Comparison of ENCODE assay signal across 26 cellular contexts in the genomic region with DNA sequence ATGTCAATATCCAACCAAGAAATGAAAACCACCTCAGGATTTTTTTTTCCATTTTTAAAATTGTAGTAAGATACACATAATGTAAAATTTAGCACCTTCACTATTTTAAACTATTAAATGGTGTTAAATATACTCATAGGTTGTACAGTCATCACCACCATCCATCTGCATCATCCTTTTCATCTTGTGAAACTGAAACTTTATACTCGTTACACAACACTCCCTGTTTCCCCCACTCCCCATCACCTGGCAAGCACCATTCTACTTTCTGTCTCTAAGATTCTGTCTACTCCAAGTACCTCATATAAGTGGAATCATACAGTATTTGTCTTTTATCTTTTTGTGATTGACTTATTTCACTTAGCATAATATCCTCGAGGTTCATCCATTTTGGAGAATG.
DNase-seq lines count a peak whose midpoint lies in the region; ATAC-seq lines count a peak whose summit lies in the region.
"Had no signal": no experiment of that assay in that cellular context is flagged by ENCODE, and none has a peak within 500 bp of the region (broad histone marks: within the 10 kb centered on the region; RNA-seq: fewer than 3 reads in every experiment).

No MANE protein-coding gene starts in this region.

- no peak for DNase-seq in activated T-cell treated with anti-CD3 and anti-CD28 coated beads, Interleukin-2, amount 50 U/mL, for 4 hours
- DNase-seq in activated T-cell treated with anti-CD3 and anti-CD28 coated beads for 4 hours = no peak
- peak; percentile 8 for DNase-seq in RPMI8226
- no peak for DNase-seq in stimulated activated naive CD8-positive, alpha-beta T cell treated with anti-CD3 and anti-CD28 coated beads, Interleukin-15, Interleukin-2, amounts not matched to agents 100 U/mL and 50 U/mL, for 24 hours
- DNase-seq in HPDE6-E6E7 (ENCODE audit: extremely low spot score) = no peak
- DNase-seq in HT-29 (ENCODE audit: low spot score) = no peak
- no peak for DNase-seq in NCI-H1417 (lab: John Stamatoyannopoulos, UW)
- DNase-seq: activated gamma-delta T cell treated with Interleukin-2 at 50 U/mL for 16 hours; CD8-positive, alpha-beta memory T cell; cortex of kidney; endodermal cell; KG1; left ventricle myocardium superior; midbrain; naive thymus-derived CD8-positive, alpha-beta T cell; NCI-H1048; NCI-H187; NCI-H748 treated with DMSO at 0.1 percent for 48 hours; occipital lobe; SK-N-SH; stimulated activated CD4-positive, alpha-beta T cell treated with anti-CD3 and anti-CD28 coated beads, Interleukin-1b, Interleukin-23, amount 100 ng/mL, for 48 hours had no signal

- H3K4me3 Mint-ChIP-seq in activated T-cell treated with anti-CD3 and anti-CD28 coated beads, Interleukin-2, amount 50 U/mL, for 4 hours = no peak overlapping the region
- H3K4me3 Mint-ChIP-seq: B cell; brain; CD8-positive, alpha-beta memory T cell; endodermal cell; naive thymus-derived CD8-positive, alpha-beta T cell; T-helper 2 cell treated with Interferon-gamma antibody and Interleukin-4, amounts not matched to agents 5 μg/mL and 100 μg/mL, for 36 hours had no signal

- peaks cover 12% of the 10 kb centered on the region for H3K27me3 Mint-ChIP-seq in activated T-cell treated with anti-CD3 and anti-CD28 coated beads, Interleukin-2, amount 50 U/mL, for 4 hours (ENCODE audit: low read depth)
- H3K27me3 Mint-ChIP-seq: brain had no signal

- H3K4me1 Mint-ChIP-seq in activated T-cell treated with anti-CD3 and anti-CD28 coated beads, Interleukin-2, amount 50 U/mL, for 4 hours (ENCODE audit: low read depth) = peaks cover 2% of the 10 kb centered on the region
- H3K4me1 Mint-ChIP-seq: B cell had no signal

- no peaks in the 10 kb centered on the region for H3K9me3 Mint-ChIP-seq in activated T-cell treated with anti-CD3 and anti-CD28 coated beads, Interleukin-2, amount 50 U/mL, for 4 hours
- H3K9me3 Mint-ChIP-seq: T-helper 2 cell treated with Interferon-gamma antibody and Interleukin-4, amounts not matched to agents 5 μg/mL and 100 μg/mL, for 36 hours had no signal

- H3K36me3 Mint-ChIP-seq in activated T-cell treated with anti-CD3 and anti-CD28 coated beads, Interleukin-2, amount 50 U/mL, for 4 hours (ENCODE audit: insufficient read depth) = no peaks in the 10 kb centered on the region
- H3K36me3 Mint-ChIP-seq: brain; CD8-positive, alpha-beta memory T cell; naive thymus-derived CD8-positive, alpha-beta T cell had no signal

- peak; percentile 43 to 57 for ATAC-seq in activated T-cell treated with anti-CD3 and anti-CD28 coated beads, Interleukin-2, amount 50 U/mL, for 4 hours
- ATAC-seq in HG02798 (IDR thresholded peaks at IDR 0.05; ENCODE audit: poor library complexity, unreplicated experiment) = peak; percentile 47
- peak; percentile 49 for ATAC-seq in stimulated activated naive CD8-positive, alpha-beta T cell treated with anti-CD3 and anti-CD28 coated beads, Interleukin-15, Interleukin-2, amounts not matched to agents 100 U/mL and 50 U/mL, for 24 hours
- ATAC-seq: HCT116; left ventricle myocardium superior; naive thymus-derived CD8-positive, alpha-beta T cell had no signal
